In the genomic region with DNA sequence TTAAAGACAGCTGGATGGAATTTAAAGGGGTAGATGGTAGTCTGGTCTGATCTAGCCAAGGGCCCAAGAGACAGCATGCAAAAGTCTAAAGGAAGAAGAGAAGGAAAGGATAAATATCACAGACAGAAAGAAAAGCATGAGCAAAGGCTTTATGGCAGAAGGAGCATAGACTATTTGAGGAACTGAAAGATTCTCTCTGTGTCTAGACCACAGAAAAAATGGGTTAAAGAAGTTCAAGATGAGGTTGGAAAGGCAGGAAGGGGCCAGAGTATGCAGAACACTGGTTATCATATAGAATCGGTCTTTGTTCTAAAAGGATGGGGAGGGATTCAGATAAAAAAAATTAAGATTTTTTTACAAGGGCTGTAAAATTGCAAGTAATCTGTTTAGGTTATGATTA, we compare ENCODE assay signal across 12 cellular contexts.
DNase-seq lines count a peak whose midpoint lies in the region; ATAC-seq, FAIRE-seq and TF ChIP-seq lines count a peak whose summit lies in the region.
"Had no signal": no experiment of that assay in that cellular context is flagged by ENCODE, and none has a peak within 500 bp of the region (broad histone marks: within the 10 kb centered on the region; RNA-seq: fewer than 3 reads in every experiment).

No MANE protein-coding gene starts in this region.

- ATAC-seq in GM21423 (IDR thresholded peaks at IDR 0.05; ENCODE audit: unreplicated experiment), result peak; percentile 33
- ATAC-seq in HG03108 (IDR thresholded peaks at IDR 0.05; ENCODE audit: unreplicated experiment), result peak; percentile 36

- no peaks in the 10 kb centered on the region for H3K27me3 ChIP-seq in OCI-LY3 (ENCODE audit: low read depth, low read length)

- no peaks in the 10 kb centered on the region for H3K79me2 ChIP-seq in OCI-LY3 (ENCODE audit: low read length)

- no peaks in the 10 kb centered on the region for H3K36me3 ChIP-seq in OCI-LY3 (replicated peaks; ENCODE audit: low read depth, low read length)

- peak overlapping the region; percentile 60 for H3K4me3 ChIP-seq in OCI-LY3 (ENCODE audit: low read length)
- H3K4me3 ChIP-seq: skin epidermis had no signal

- TF ChIP-seq CTCF in OCI-LY3 (IDR thresholded peaks at IDR 0.05; ENCODE audit: low read depth, low read length), result no peak

- H3K4me1 ChIP-seq in OCI-LY3 (ENCODE audit: low read length), result peaks cover 89% of the 10 kb centered on the region

- H4K20me1 ChIP-seq in OCI-LY3 (ENCODE audit: insufficient read depth, low read length), result no peaks in the 10 kb centered on the region

- H2AFZ ChIP-seq in OCI-LY3 (ENCODE audit: low read depth, low read length), result no peak overlapping the region

- peak overlapping the region; percentile 68 for H3K9ac ChIP-seq in OCI-LY3 (ENCODE audit: low read length)

- peak overlapping the region; percentile 98 for H3K27ac ChIP-seq in OCI-LY3 (ENCODE audit: low read length)
- H3K27ac ChIP-seq: skin epidermis had no signal

- FAIRE-seq in GM18507 (lab: Jason Lieb, UNC) (peak; percentile 92), urothelium cell line (lab: Jason Lieb, UNC) (no peak)

- DNase-seq in GM18507 (ENCODE audit: extremely low spot score, insufficient read length, low read depth), result no peak
- no peak for DNase-seq in HCEC 1CT
- DNase-seq in urothelium cell line (ENCODE audit: low spot score), result no peak
- no peak for DNase-seq in mucosa of gallbladder (ENCODE audit: low spot score)
- no peak for DNase-seq in cardiac septum (ENCODE audit: low spot score)
- DNase-seq: mesenchymal stem cell; Right ventricle myocardium superior; stimulated activated naive CD8-positive, alpha-beta T cell treated with anti-CD3 and anti-CD28 coated beads, Interleukin-15, Interleukin-2, amounts not matched to agents 100 U/mL and 50 U/mL, for 24 hours had no signal

- intact Hi-C loops in cardiac septum (cut with DNase I), result no loop called here

- H3K9me3 ChIP-seq in OCI-LY3 (ENCODE audit: insufficient read depth, low read length), result no peaks in the 10 kb centered on the region

- peak overlapping the region; percentile 86 for H3K4me2 ChIP-seq in OCI-LY3 (ENCODE audit: low read length)
